In genomic region chr20:22245139-22245538, GRCh38 we compare ENCODE assay signal across 2 cellular contexts.
TF ChIP-seq lines count a peak whose summit lies in the region.

No MANE protein-coding gene starts in this region.

TF ChIP-seq in HepG2, 621 proteins besides CTCF, POLR2A, EP300 and RAD21 (continues in another document):
- TF ChIP-seq, protein P1, sequence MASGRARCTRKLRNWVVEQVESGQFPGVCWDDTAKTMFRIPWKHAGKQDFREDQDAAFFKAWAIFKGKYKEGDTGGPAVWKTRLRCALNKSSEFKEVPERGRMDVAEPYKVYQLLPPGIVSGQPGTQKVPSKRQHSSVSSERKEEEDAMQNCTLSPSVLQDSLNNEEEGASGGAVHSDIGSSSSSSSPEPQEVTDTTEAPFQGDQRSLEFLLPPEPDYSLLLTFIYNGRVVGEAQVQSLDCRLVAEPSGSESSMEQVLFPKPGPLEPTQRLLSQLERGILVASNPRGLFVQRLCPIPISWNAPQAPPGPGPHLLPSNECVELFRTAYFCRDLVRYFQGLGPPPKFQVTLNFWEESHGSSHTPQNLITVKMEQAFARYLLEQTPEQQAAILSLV (CRISPR knock-in tag; IDR thresholded peaks at IDR 0.05; ENCODE audit: borderline replicate concordance): 0 out of 2 replicates have a peak, but pooled peaks have one; percentile 53
- 0 out of 2 replicates have a peak, but pooled peaks have one; percentile 28 for TF ChIP-seq ZNF790 (CRISPR knock-in tag; IDR thresholded peaks at IDR 0.05; ENCODE audit: borderline replicate concordance)
- no peak for TF ChIP-seq ZFP36L1 (CRISPR knock-in tag; IDR thresholded peaks at IDR 0.05)
- TF ChIP-seq DR1 (CRISPR knock-in tag; IDR thresholded peaks at IDR 0.05): no peak
- TF ChIP-seq ZNF263 (CRISPR knock-in tag; IDR thresholded peaks at IDR 0.05): 0 out of 2 replicates have a peak, but pooled peaks have one; percentile 26
- TF ChIP-seq ZNF776 (CRISPR knock-in tag; IDR thresholded peaks at IDR 0.05): no peak
- TF ChIP-seq, protein P2, sequence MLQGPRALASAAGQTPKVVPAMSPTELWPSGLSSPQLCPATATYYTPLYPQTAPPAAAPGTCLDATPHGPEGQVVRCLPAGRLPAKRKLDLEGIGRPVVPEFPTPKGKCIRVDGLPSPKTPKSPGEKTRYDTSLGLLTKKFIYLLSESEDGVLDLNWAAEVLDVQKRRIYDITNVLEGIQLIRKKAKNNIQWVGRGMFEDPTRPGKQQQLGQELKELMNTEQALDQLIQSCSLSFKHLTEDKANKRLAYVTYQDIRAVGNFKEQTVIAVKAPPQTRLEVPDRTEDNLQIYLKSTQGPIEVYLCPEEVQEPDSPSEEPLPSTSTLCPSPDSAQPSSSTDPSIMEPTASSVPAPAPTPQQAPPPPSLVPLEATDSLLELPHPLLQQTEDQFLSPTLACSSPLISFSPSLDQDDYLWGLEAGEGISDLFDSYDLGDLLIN (CRISPR knock-in tag; IDR thresholded peaks at IDR 0.05; ENCODE audit: borderline replicate concordance): no peak
- no peak for TF ChIP-seq ZSCAN20 (CRISPR knock-in tag; IDR thresholded peaks at IDR 0.05; ENCODE audit: borderline replicate concordance)
- TF ChIP-seq SMAD3 (CRISPR knock-in tag; IDR thresholded peaks at IDR 0.05): no peak
- no peak for TF ChIP-seq JDP2 (CRISPR knock-in tag; IDR thresholded peaks at IDR 0.05; ENCODE audit: borderline replicate concordance)
- peak; percentile 66; the same call in 1 of the 2 replicates for TF ChIP-seq ZNF205 (CRISPR knock-in tag; IDR thresholded peaks at IDR 0.05)
- TF ChIP-seq, protein P3, sequence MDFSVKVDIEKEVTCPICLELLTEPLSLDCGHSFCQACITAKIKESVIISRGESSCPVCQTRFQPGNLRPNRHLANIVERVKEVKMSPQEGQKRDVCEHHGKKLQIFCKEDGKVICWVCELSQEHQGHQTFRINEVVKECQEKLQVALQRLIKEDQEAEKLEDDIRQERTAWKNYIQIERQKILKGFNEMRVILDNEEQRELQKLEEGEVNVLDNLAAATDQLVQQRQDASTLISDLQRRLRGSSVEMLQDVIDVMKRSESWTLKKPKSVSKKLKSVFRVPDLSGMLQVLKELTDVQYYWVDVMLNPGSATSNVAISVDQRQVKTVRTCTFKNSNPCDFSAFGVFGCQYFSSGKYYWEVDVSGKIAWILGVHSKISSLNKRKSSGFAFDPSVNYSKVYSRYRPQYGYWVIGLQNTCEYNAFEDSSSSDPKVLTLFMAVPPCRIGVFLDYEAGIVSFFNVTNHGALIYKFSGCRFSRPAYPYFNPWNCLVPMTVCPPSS (IDR thresholded peaks at IDR 0.05): no peak
- peak; percentile 72; the same call in 1 of the 2 replicates for TF ChIP-seq MIER2 (CRISPR knock-in tag; IDR thresholded peaks at IDR 0.05)
- TF ChIP-seq, protein P4, sequence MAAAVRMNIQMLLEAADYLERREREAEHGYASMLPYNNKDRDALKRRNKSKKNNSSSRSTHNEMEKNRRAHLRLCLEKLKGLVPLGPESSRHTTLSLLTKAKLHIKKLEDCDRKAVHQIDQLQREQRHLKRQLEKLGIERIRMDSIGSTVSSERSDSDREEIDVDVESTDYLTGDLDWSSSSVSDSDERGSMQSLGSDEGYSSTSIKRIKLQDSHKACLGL (CRISPR knock-in tag; IDR thresholded peaks at IDR 0.05): no peak
- TF ChIP-seq HNF4G (IDR thresholded peaks at IDR 0.05; ENCODE audit: borderline replicate concordance, low read depth, low read length): peak; percentile 70
- TF ChIP-seq HNF4G (CRISPR knock-in tag; IDR thresholded peaks at IDR 0.05; ENCODE audit: borderline replicate concordance, low read depth): peak; percentile 81; the same call in 1 of the 2 replicates
- no peak for TF ChIP-seq ZNF709 (CRISPR knock-in tag; IDR thresholded peaks at IDR 0.05)
- TF ChIP-seq, protein P5, sequence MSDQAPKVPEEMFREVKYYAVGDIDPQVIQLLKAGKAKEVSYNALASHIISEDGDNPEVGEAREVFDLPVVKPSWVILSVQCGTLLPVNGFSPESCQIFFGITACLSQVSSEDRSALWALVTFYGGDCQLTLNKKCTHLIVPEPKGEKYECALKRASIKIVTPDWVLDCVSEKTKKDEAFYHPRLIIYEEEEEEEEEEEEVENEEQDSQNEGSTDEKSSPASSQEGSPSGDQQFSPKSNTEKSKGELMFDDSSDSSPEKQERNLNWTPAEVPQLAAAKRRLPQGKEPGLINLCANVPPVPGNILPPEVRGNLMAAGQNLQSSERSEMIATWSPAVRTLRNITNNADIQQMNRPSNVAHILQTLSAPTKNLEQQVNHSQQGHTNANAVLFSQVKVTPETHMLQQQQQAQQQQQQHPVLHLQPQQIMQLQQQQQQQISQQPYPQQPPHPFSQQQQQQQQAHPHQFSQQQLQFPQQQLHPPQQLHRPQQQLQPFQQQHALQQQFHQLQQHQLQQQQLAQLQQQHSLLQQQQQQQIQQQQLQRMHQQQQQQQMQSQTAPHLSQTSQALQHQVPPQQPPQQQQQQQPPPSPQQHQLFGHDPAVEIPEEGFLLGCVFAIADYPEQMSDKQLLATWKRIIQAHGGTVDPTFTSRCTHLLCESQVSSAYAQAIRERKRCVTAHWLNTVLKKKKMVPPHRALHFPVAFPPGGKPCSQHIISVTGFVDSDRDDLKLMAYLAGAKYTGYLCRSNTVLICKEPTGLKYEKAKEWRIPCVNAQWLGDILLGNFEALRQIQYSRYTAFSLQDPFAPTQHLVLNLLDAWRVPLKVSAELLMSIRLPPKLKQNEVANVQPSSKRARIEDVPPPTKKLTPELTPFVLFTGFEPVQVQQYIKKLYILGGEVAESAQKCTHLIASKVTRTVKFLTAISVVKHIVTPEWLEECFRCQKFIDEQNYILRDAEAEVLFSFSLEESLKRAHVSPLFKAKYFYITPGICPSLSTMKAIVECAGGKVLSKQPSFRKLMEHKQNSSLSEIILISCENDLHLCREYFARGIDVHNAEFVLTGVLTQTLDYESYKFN (CRISPR knock-in tag; conservative IDR thresholded peaks at IDR 0.05): peak; percentile 76
- no peak for TF ChIP-seq ZNF431 (CRISPR knock-in tag; IDR thresholded peaks at IDR 0.05; ENCODE audit: borderline replicate concordance, low read depth)
- TF ChIP-seq, protein P6, sequence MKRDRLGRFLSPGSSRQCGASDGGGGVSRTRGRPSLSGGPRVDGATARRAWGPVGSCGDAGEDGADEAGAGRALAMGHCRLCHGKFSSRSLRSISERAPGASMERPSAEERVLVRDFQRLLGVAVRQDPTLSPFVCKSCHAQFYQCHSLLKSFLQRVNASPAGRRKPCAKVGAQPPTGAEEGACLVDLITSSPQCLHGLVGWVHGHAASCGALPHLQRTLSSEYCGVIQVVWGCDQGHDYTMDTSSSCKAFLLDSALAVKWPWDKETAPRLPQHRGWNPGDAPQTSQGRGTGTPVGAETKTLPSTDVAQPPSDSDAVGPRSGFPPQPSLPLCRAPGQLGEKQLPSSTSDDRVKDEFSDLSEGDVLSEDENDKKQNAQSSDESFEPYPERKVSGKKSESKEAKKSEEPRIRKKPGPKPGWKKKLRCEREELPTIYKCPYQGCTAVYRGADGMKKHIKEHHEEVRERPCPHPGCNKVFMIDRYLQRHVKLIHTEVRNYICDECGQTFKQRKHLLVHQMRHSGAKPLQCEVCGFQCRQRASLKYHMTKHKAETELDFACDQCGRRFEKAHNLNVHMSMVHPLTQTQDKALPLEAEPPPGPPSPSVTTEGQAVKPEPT (CRISPR knock-in tag; IDR thresholded peaks at IDR 0.05; ENCODE audit: low read depth): no peak
- peak; percentile 39; the same call in 1 of the 2 replicates for TF ChIP-seq MXD4 (CRISPR knock-in tag; IDR thresholded peaks at IDR 0.05)

TF ChIP-seq in H1, 55 proteins besides CTCF, POLR2A, EP300 and RAD21:
- TF ChIP-seq NRF1 (IDR thresholded peaks at IDR 0.05; ENCODE audit: low read depth, low read length) (no peak), RBBP5 (IDR thresholded peaks at IDR 0.05; ENCODE audit: borderline replicate concordance, low read depth, low read length) (no peak), BRCA1 (IDR thresholded peaks at IDR 0.05; ENCODE audit: low read depth, low read length) (no peak), GABPA (IDR thresholded peaks at IDR 0.05; ENCODE audit: borderline replicate concordance, insufficient read depth, low read length) (no peak), ASH2L (IDR thresholded peaks at IDR 0.05; ENCODE audit: low read length) (no peak)
